In the genomic region with DNA sequence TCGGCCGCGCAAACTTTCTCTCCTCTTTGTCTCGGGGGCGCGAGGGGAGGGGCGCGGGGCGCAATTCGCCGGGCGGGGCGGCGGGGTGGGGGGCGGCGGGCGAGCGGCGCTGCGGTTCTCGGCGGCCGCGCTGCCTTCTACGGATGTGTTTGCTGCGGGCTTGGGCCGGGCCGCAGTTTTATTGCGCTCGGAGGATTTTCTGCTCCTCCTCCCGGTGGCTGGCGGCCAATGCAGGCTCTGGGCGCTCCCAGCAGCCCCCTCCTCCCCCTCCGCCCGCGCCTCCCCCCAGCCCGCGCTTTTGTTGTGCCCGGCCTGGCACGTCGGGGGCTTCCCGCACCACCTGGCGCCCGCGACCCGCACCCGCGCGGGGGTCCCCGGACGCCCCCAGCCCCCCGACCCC, we compare ENCODE assay signal across 7 cellular contexts.
DNase-seq lines count a peak whose midpoint lies in the region; ATAC-seq and TF ChIP-seq lines count a peak whose summit lies in the region.

A gene with protein sequence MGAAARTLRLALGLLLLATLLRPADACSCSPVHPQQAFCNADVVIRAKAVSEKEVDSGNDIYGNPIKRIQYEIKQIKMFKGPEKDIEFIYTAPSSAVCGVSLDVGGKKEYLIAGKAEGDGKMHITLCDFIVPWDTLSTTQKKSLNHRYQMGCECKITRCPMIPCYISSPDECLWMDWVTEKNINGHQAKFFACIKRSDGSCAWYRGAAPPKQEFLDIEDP (minus strand): TSS at position 154 of the 400 bp plus-strand sequence. CDS start 299 bp downstream, outside the sequence.

- H3K27ac ChIP-seq in cingulate gyrus (ENCODE audit: low read depth, low read length) (peak within 1 kb of the TSS; percentile 94), layer of hippocampus (ENCODE audit: low read depth, low read length) (peak within 1 kb of the TSS; percentile 92)

- peak; percentile 89 for DNase-seq in GM20000 (ENCODE audit: low spot score)
- peak; percentile 92 for DNase-seq in NCI-H345 (lab: John Stamatoyannopoulos, UW)
- DNase-seq in activated CD4-positive, alpha-beta T cell treated with anti-CD3 and anti-CD28 coated beads for 48 hours = peak; percentile 72
- DNase-seq in stimulated activated CD4-positive, alpha-beta T cell treated with anti-CD3 and anti-CD28 coated beads, Interleukin-1b, Interleukin-23, amount 100 ng/mL, for 1 hour (ENCODE audit: low read depth in 2 of 2) = peak; percentile 34

- TF ChIP-seq CTCF in GM20000 (IDR thresholded peaks at IDR 0.05; ENCODE audit: extremely low read depth, missing control alignments) = no peak

- no peaks in the 10 kb centered on the region for H3K27me3 ChIP-seq in layer of hippocampus (ENCODE audit: control insufficient read depth, insufficient read depth, low read length)

- ATAC-seq in HG02840 (IDR thresholded peaks at IDR 0.05; ENCODE audit: low FRiP score, unreplicated experiment) = no peak

Comparison
In these comparisons a context has a peak if more than half of its experiments do, and no peak if none do; other contexts are left out.
1. DNase-seq: peak in every context shown above with its lines; median percentile 92 in NCI-H345; 89 in GM20000; 72 in activated CD4-positive, alpha-beta T cell treated with anti-CD3 and anti-CD28 coated beads for 48 hours; 34 in stimulated activated CD4-positive, alpha-beta T cell treated with anti-CD3 and anti-CD28 coated beads, Interleukin-1b, Interleukin-23, amount 100 ng/mL, for 1 hour.